In genomic region chr11:126354631-126355323, GRCh38 we compare ENCODE assay signal across 8 cellular contexts. TPM values are rescaled to one million over a fixed set of nuclear protein-coding genes. Genes with fewer than 3 reads are reported as not detected.
A peak's percentile ranks its signal among the peaks of the same experiment; 100 is the strongest.
DNase-seq lines count a peak whose midpoint lies in the region; ATAC-seq and TF ChIP-seq lines count a peak whose summit lies in the region.

No MANE protein-coding gene starts in this region.

- peaks cover 37% of the 10 kb centered on the region for H3K4me1 Mint-ChIP-seq in activated CD4-positive, alpha-beta T cell treated with anti-CD3 and anti-CD28 coated beads, Interleukin-2, amount 10 ng/mL, durations not matched to agents 24 days and 14 days
- H3K4me1 Mint-ChIP-seq in T-helper 2 cell treated with Interferon-gamma antibody and Interleukin-4, amounts not matched to agents 5 μg/mL and 100 μg/mL, for 36 hours (ENCODE audit: low read depth), result peaks cover 41% of the 10 kb centered on the region

- H3K27me3 Mint-ChIP-seq in activated CD4-positive, alpha-beta T cell treated with anti-CD3 and anti-CD28 coated beads, Interleukin-2, amount 10 ng/mL, durations not matched to agents 24 days and 14 days, result no peaks in the 10 kb centered on the region
- H3K27me3 Mint-ChIP-seq in T-helper 2 cell treated with Interferon-gamma antibody and Interleukin-4, amounts not matched to agents 5 μg/mL and 100 μg/mL, for 36 hours (ENCODE audit: low read depth), result no peaks in the 10 kb centered on the region

- no peak for TF ChIP-seq CTCF in fibroblast of villous mesenchyme (IDR thresholded peaks at IDR 0.05; ENCODE audit: insufficient read depth, low read depth, low read length)

- peaks cover 25% of the 10 kb centered on the region for H3K36me3 Mint-ChIP-seq in activated CD4-positive, alpha-beta T cell treated with anti-CD3 and anti-CD28 coated beads, Interleukin-2, amount 10 ng/mL, durations not matched to agents 24 days and 14 days (ENCODE audit: low read depth)
- H3K36me3 Mint-ChIP-seq in T-helper 2 cell treated with Interferon-gamma antibody and Interleukin-4, amounts not matched to agents 5 μg/mL and 100 μg/mL, for 36 hours (ENCODE audit: low read depth), result peaks cover 15% of the 10 kb centered on the region

- H3K4me3 Mint-ChIP-seq in activated CD4-positive, alpha-beta T cell treated with anti-CD3 and anti-CD28 coated beads, Interleukin-2, amount 10 ng/mL, durations not matched to agents 24 days and 14 days, result peak overlapping the region; percentile 96
- peak overlapping the region; percentile 98 for H3K4me3 Mint-ChIP-seq in T-helper 2 cell treated with Interferon-gamma antibody and Interleukin-4, amounts not matched to agents 5 μg/mL and 100 μg/mL, for 36 hours

- H3K9me3 Mint-ChIP-seq in activated CD4-positive, alpha-beta T cell treated with anti-CD3 and anti-CD28 coated beads, Interleukin-2, amount 10 ng/mL, durations not matched to agents 24 days and 14 days, result no peaks in the 10 kb centered on the region
- H3K9me3 Mint-ChIP-seq in T-helper 2 cell treated with Interferon-gamma antibody and Interleukin-4, amounts not matched to agents 5 μg/mL and 100 μg/mL, for 36 hours, result no peaks in the 10 kb centered on the region

- H3K4me3 ChIP-seq in fibroblast of villous mesenchyme (ENCODE audit: low read depth, low read length) (peak overlapping the region; percentile 79), skeletal muscle cell (ENCODE audit: low read depth, low read length) (peak overlapping the region; percentile 76)

- H3K27ac Mint-ChIP-seq in activated CD4-positive, alpha-beta T cell treated with anti-CD3 and anti-CD28 coated beads, Interleukin-2, amount 10 ng/mL, durations not matched to agents 24 days and 14 days, result peak overlapping the region; percentile 93
- peak overlapping the region; percentile 81 for H3K27ac Mint-ChIP-seq in T-helper 2 cell treated with Interferon-gamma antibody and Interleukin-4, amounts not matched to agents 5 μg/mL and 100 μg/mL, for 36 hours

- ATAC-seq in HG02981 (IDR thresholded peaks at IDR 0.05; ENCODE audit: unreplicated experiment), result peak; percentile 33

- peak; percentile 62 for DNase-seq in activated CD4-positive, alpha-beta T cell treated with anti-CD3 and anti-CD28 coated beads, Interleukin-2, amount 10 ng/mL, durations not matched to agents 24 days and 14 days
- DNase-seq in activated CD4-positive, alpha-beta T cell treated with anti-CD3 and anti-CD28 coated beads for 48 hours, result no peak
- no peak for DNase-seq in T-helper 2 cell treated with Interferon-gamma antibody and Interleukin-4, amounts not matched to agents 5 μg/mL and 100 μg/mL, for 36 hours (ENCODE audit: low spot score)
- DNase-seq in fibroblast of villous mesenchyme (ENCODE audit: low read depth) (no peak), skeletal muscle cell (ENCODE audit: low read depth) (no peak), AML-193 (lab: John Stamatoyannopoulos, UW) (no peak), kidney glomerular epithelial cell (lab: John Stamatoyannopoulos, UW) (no peak)

- intact Hi-C loops in activated CD4-positive, alpha-beta T cell treated with anti-CD3 and anti-CD28 coated beads, Interleukin-2, amount 10 ng/mL, durations not matched to agents 24 days and 14 days (cut with micrococcal nuclease), result loop anchor here (2.0 to 5.0 kb wide), 5 partner anchors 37 to 292 kb away; partner anchors contain the start of genes CDON, FAM118B, RPUSD4 and TIRAP

RNA-seq across cellular contexts. Expression of gene ST3GAL4, which starts 0.7 kb away (rescaled TPM):
- total RNA-seq in activated CD4-positive, alpha-beta T cell treated with anti-CD3 and anti-CD28 coated beads, Interleukin-2, amount 10 ng/mL, durations not matched to agents 24 days and 14 days, result 12.3 and 13.3 TPM in 2 replicates
- 16.8 and 17.1 TPM in 2 replicates for total RNA-seq in fibroblast of villous mesenchyme

RNA-seq across cellular contexts. Expression of gene DCPS, which starts 50.9 kb away (rescaled TPM):
- 36.0 and 40.2 TPM in 2 replicates for total RNA-seq in activated CD4-positive, alpha-beta T cell treated with anti-CD3 and anti-CD28 coated beads, Interleukin-2, amount 10 ng/mL, durations not matched to agents 24 days and 14 days
- total RNA-seq in fibroblast of villous mesenchyme, result 10.4 and 12.9 TPM in 2 replicates
